ENCODE assay signal across 16 cellular contexts in the genomic region with DNA sequence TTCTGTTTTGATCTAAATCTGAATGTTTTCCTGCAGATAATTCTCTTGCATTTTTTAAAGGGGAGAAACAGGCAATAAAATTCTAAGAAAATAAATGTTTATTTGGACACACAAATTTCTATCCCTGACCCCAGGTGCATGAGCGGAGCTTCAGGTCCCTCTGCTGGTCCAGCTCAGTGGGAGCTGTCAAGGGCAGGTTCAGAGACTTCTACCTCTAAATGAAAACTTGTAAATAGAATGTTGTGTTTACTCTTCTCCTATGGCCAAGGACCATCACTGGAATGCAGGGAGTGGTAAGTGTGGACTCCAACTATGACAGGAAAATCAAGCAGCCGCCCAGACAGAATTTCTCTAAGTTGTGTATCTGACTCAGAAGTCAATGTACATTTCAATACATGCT.
DNase-seq lines count a peak whose midpoint lies in the region; ATAC-seq and TF ChIP-seq lines count a peak whose summit lies in the region.
"Had no signal": no experiment of that assay in that cellular context is flagged by ENCODE, and none has a peak within 500 bp of the region (broad histone marks: within the 10 kb centered on the region; RNA-seq: fewer than 3 reads in every experiment).

No MANE protein-coding gene starts in this region.

- no peaks in the 10 kb centered on the region for H3K9me3 ChIP-seq in WERI-Rb-1 (ENCODE audit: severe bottlenecking)
- H3K9me3 ChIP-seq in vagina: no peaks in the 10 kb centered on the region
- H3K9me3 ChIP-seq: BLaER1, upper lobe of left lung had no signal

- DNase-seq in GM10248 (ENCODE audit: extremely low spot score) (no peak), WERI-Rb-1 (peak; percentile 29), kidney epithelial cell (ENCODE audit: low read depth) (no peak), vagina (ENCODE audit: extremely low spot score in 2 of 2) (no peak), coronary artery (ENCODE audit: low spot score) (no peak), NCI-H446 (lab: John Stamatoyannopoulos, UW) (no peak)
- DNase-seq: activated naive CD4-positive, alpha-beta T cell treated with anti-CD3 and anti-CD28 coated beads, Interleukin-2, amount 10 ng/mL, durations not matched to agents 7 days and 5 days; cerebellar nuclear complex; NCI-H524 treated with DMSO at 0.1 percent for 48 hours; posterior cingulate gyrus; SHP77 treated with DMSO at 0.1 percent for 48 hours; stimulated activated CD8-positive, alpha-beta memory T cell treated with anti-CD3 and anti-CD28 coated beads, Interleukin-4, amount 100 ng/mL, for 48 hours; upper lobe of left lung had no signal

- peak; percentile 63 for TF ChIP-seq CTCF in 22Rv1 (IDR thresholded peaks at IDR 0.05)
- TF ChIP-seq CTCF in GM10248 (IDR thresholded peaks at IDR 0.05; ENCODE audit: control extremely low read depth, extremely low read depth, low read depth, missing control alignments): peak; percentile 11
- peak; percentile 53 for TF ChIP-seq CTCF in WERI-Rb-1 (IDR thresholded peaks at IDR 0.05; ENCODE audit: low read depth, low read length)
- TF ChIP-seq CTCF in kidney epithelial cell (IDR thresholded peaks at IDR 0.05; ENCODE audit: insufficient read depth, low read length, poor library complexity, severe bottlenecking): peak; percentile 31
- TF ChIP-seq CTCF in vagina (IDR thresholded peaks at IDR 0.05): no peak
- TF ChIP-seq CTCF in coronary artery (IDR thresholded peaks at IDR 0.05): no peak

- no peaks in the 10 kb centered on the region for H3K36me3 ChIP-seq in WERI-Rb-1
- H3K36me3 ChIP-seq in kidney epithelial cell (ENCODE audit: control insufficient read depth, insufficient read depth, low read length): no peaks in the 10 kb centered on the region
- no peaks in the 10 kb centered on the region for H3K36me3 ChIP-seq in vagina
- H3K36me3 ChIP-seq: BLaER1, upper lobe of left lung had no signal

- H3K27me3 ChIP-seq in WERI-Rb-1 (ENCODE audit: insufficient read depth, low read depth, severe bottlenecking) (no peaks in the 10 kb centered on the region), kidney epithelial cell (ENCODE audit: control insufficient read depth, insufficient read depth, low read length) (no peaks in the 10 kb centered on the region), vagina (no peaks in the 10 kb centered on the region)
- H3K27me3 ChIP-seq: BLaER1, upper lobe of left lung had no signal

- ATAC-seq in GM18520 (IDR thresholded peaks at IDR 0.05; ENCODE audit: unreplicated experiment): no peak

- H3K4me3 ChIP-seq in WERI-Rb-1 (ENCODE audit: low read depth, low read length): no peak overlapping the region
- H3K4me3 ChIP-seq in kidney epithelial cell (ENCODE audit: low read depth, low read length): no peak overlapping the region
- no peak overlapping the region for H3K4me3 ChIP-seq in vagina
- H3K4me3 ChIP-seq in coronary artery: no peak overlapping the region
- H3K4me3 ChIP-seq: BLaER1, upper lobe of left lung had no signal

- H3K27ac ChIP-seq in 22Rv1: no peak overlapping the region
- no peak overlapping the region for H3K27ac ChIP-seq in WERI-Rb-1
- no peak overlapping the region for H3K27ac ChIP-seq in vagina
- no peak overlapping the region for H3K27ac ChIP-seq in coronary artery
- H3K27ac ChIP-seq: BLaER1, upper lobe of left lung had no signal

- CTCF ChIA-PET in GM10248 (lab: Yijun Ruan, JAX): interaction anchor here (1.2 to 1.8 kb wide), 2 partner anchors 75 to 773 kb away, joined by 4 to 7 read pairs; no protein-coding TSS in a partner anchor

- intact Hi-C loops in vagina (cut with DNase I): no loop called here

- no peaks in the 10 kb centered on the region for H3K4me1 ChIP-seq in vagina

- no peak for TF ChIP-seq POLR2A in vagina (IDR thresholded peaks at IDR 0.05)

- POLR2A ChIA-PET in GM10248 (lab: Yijun Ruan, JAX): no interaction called here

Comparison
In these comparisons a context has a peak if more than half of its experiments do, and no peak if none do; other contexts are left out.
1. CTCF ChIP-seq: peak in 22Rv1 (single experiment), GM10248 (single experiment), WERI-Rb-1 (single experiment) and kidney epithelial cell (single experiment); none in vagina (0 of 3) and coronary artery (single experiment).